ENCODE assay signal across 23 cellular contexts in genomic region chr18:76053551-76053950, GRCh38.
"Had no signal": no experiment of that assay in that cellular context is flagged by ENCODE, and none has a peak within 500 bp of the region (broad histone marks: within the 10 kb centered on the region; RNA-seq: fewer than 3 reads in every experiment).

No MANE protein-coding gene starts in this region.

- H3K27ac Mint-ChIP-seq: naive B cell had no signal

- H3K27me3 ChIP-seq: dorsolateral prefrontal cortex, esophagus squamous epithelium, gastroesophageal sphincter, heart right ventricle, left lung had no signal

- H3K4me3 Mint-ChIP-seq: naive B cell had no signal

- H3K36me3 Mint-ChIP-seq: naive B cell had no signal

- H3K27me3 Mint-ChIP-seq: naive B cell had no signal

- H3K4me1 Mint-ChIP-seq: naive B cell had no signal

- H3K4me1 ChIP-seq: esophagus squamous epithelium, heart right ventricle, left lung, lower lobe of right lung had no signal

- H3K36me3 ChIP-seq: esophagus squamous epithelium, gastroesophageal sphincter, heart right ventricle, left lung, lower lobe of right lung had no signal

- H3K4me3 ChIP-seq: coronary artery, dorsolateral prefrontal cortex, esophagus squamous epithelium, gastroesophageal sphincter, heart right ventricle, left lung, lower lobe of right lung had no signal

- H3K9me3 ChIP-seq: esophagus squamous epithelium, gastroesophageal sphincter, left lung, lower lobe of right lung had no signal

- ATAC-seq: gastroesophageal sphincter, heart right ventricle, left cardiac atrium, left lung, left ventricle myocardium superior, lower lobe of right lung had no signal

- DNase-seq: dermis blood vessel endothelial cell; dorsolateral prefrontal cortex; effector CD4-positive, alpha-beta T cell; effector memory CD4-positive, alpha-beta T cell; esophagus squamous epithelium; foreskin fibroblast; head of caudate nucleus; heart right ventricle; hippocampal formation; left cardiac atrium; left lung; left ventricle myocardium superior; lower lobe of right lung; mesenchymal stem cell; midbrain; naive B cell had no signal

- H3K27ac ChIP-seq: coronary artery, dorsolateral prefrontal cortex, esophagus squamous epithelium, gastroesophageal sphincter, heart right ventricle, left lung, lower lobe of right lung had no signal

- FAIRE-seq: colon, endothelial cell of umbilical vein, frontal cortex, islet of Langerhans, keratinocyte had no signal
